Comparison of ENCODE assay signal across 9 cellular contexts in genomic region chr19:7926727-7927604, GRCh38. TPM values are rescaled to one million over a fixed set of nuclear protein-coding genes. Genes with fewer than 3 reads are reported as not detected.
DNase-seq lines count a peak whose midpoint lies in the region; ATAC-seq and TF ChIP-seq lines count a peak whose summit lies in the region.
"Had no signal": no experiment of that assay in that cellular context is flagged by ENCODE, and none has a peak within 500 bp of the region (broad histone marks: within the 10 kb centered on the region; RNA-seq: fewer than 3 reads in every experiment).

No MANE protein-coding gene starts in this region.

- peaks cover 12 to 35% (median 17%) of the 10 kb centered on the region in 3 donors for H3K4me1 Mint-ChIP-seq in CD8-positive, alpha-beta memory T cell
- H3K4me1 Mint-ChIP-seq in effector memory CD8-positive, alpha-beta T cell (ENCODE audit: low read depth in 2 of 2) = peaks cover 17 to 23% of the 10 kb centered on the region in 2 donors
- H3K4me1 Mint-ChIP-seq in neural crest cell = peaks cover 19% of the 10 kb centered on the region

- peaks cover 0 to 21% (median 1%) of the 10 kb centered on the region in 3 donors for H3K36me3 Mint-ChIP-seq in CD8-positive, alpha-beta memory T cell
- H3K36me3 Mint-ChIP-seq in effector memory CD8-positive, alpha-beta T cell (ENCODE audit: insufficient read depth) = peaks cover 52% of the 10 kb centered on the region
- H3K36me3 Mint-ChIP-seq in neural crest cell (ENCODE audit: low read depth) = no peaks in the 10 kb centered on the region

- no peak overlapping the region for H3K4me3 ChIP-seq in CD8-positive, alpha-beta memory T cell (ENCODE audit: low read length)
- H3K4me3 ChIP-seq in Loucy (ENCODE audit: low read length, poor library complexity, severe bottlenecking) = no peak overlapping the region

- H3K79me2 ChIP-seq in Loucy (ENCODE audit: insufficient read depth, low read length) = no peaks in the 10 kb centered on the region
- H3K79me2 ChIP-seq: parathyroid adenoma had no signal

- no peak overlapping the region for H3K27ac ChIP-seq in CD8-positive, alpha-beta memory T cell (ENCODE audit: low read depth, low read length)
- H3K27ac ChIP-seq: parathyroid adenoma had no signal

- H3K9me3 Mint-ChIP-seq in CD8-positive, alpha-beta memory T cell = peaks cover 0 to 2% (median 0%) of the 10 kb centered on the region in 5 donors
- H3K9me3 Mint-ChIP-seq in effector memory CD8-positive, alpha-beta T cell = no peaks in the 10 kb centered on the region
- H3K9me3 Mint-ChIP-seq in neural crest cell = no peaks in the 10 kb centered on the region

- peaks cover 10% of the 10 kb centered on the region for H3K4me1 ChIP-seq in CD8-positive, alpha-beta memory T cell (ENCODE audit: insufficient read depth, low read length)
- peaks cover 3% of the 10 kb centered on the region for H3K4me1 ChIP-seq in Loucy (ENCODE audit: insufficient read depth, low read length, poor library complexity, severe bottlenecking)

- POLR2A ChIA-PET in CD8-positive, alpha-beta memory T cell (lab: Charles Lee) = interaction anchor here (0.6 to 2.9 kb wide), 2 partner anchors 17 to 146 kb away, joined by 3 to 18 read pairs; partner anchors contain the start of gene TIMM44

- no peaks in the 10 kb centered on the region for H3K36me3 ChIP-seq in CD8-positive, alpha-beta memory T cell (ENCODE audit: insufficient read depth, low read length)
- H3K36me3 ChIP-seq in Loucy (ENCODE audit: insufficient read depth, low read length) = peaks cover 4% of the 10 kb centered on the region; the same call in 1 of the 2 replicates

- CTCF ChIA-PET in CD8-positive, alpha-beta memory T cell (lab: Charles Lee) = interaction anchor here (1.3 kb wide), 1 partner anchor 18 kb away, joined by 3 read pairs; no protein-coding TSS in a partner anchor

- no peaks in the 10 kb centered on the region for H3K27me3 ChIP-seq in CD8-positive, alpha-beta memory T cell (ENCODE audit: insufficient read depth, low read length, poor library complexity, severe bottlenecking)
- H3K27me3 ChIP-seq in Loucy (ENCODE audit: insufficient read depth, low read length, poor library complexity, severe bottlenecking) = no peaks in the 10 kb centered on the region

- peaks cover 2% of the 10 kb centered on the region for H4K20me1 ChIP-seq in Loucy (ENCODE audit: insufficient read depth, low read length, poor library complexity, severe bottlenecking)

- TF ChIP-seq CTCF in Loucy (conservative IDR thresholded peaks at IDR 0.05; ENCODE audit: low read length) (no peak), neural crest cell (conservative IDR thresholded peaks at IDR 0.05) (no peak), GM13976 (IDR thresholded peaks at IDR 0.05; ENCODE audit: borderline replicate concordance, control extremely low read depth, extremely low read depth, insufficient read depth, missing control alignments) (no peak)

- H3K27ac Mint-ChIP-seq in CD8-positive, alpha-beta memory T cell = peak overlapping the region in 3 of 8 donors; percentile 36 to 63 (median 37)
- peak overlapping the region; percentile 79 to 92 for H3K27ac Mint-ChIP-seq in effector memory CD8-positive, alpha-beta T cell
- H3K27ac Mint-ChIP-seq in neural crest cell (ENCODE audit: unreplicated experiment) = peak overlapping the region; percentile 43

- H3K9me3 ChIP-seq in CD8-positive, alpha-beta memory T cell (ENCODE audit: low read length) = no peaks in the 10 kb centered on the region
- no peaks in the 10 kb centered on the region for H3K9me3 ChIP-seq in Loucy (ENCODE audit: insufficient read depth, low read depth, low read length)

- no peaks in the 10 kb centered on the region for H3K9me2 ChIP-seq in Loucy (replicated peaks; ENCODE audit: low read depth, low read length)

- H3F3A ChIP-seq in Loucy (ENCODE audit: low read depth) = no peaks in the 10 kb centered on the region

- ATAC-seq in effector memory CD8-positive, alpha-beta T cell (replicated peaks) = no peak
- no peak for ATAC-seq in HG03175 (IDR thresholded peaks at IDR 0.05; ENCODE audit: unreplicated experiment)
- ATAC-seq in GM18868 (IDR thresholded peaks at IDR 0.05; ENCODE audit: unreplicated experiment) = no peak

- in situ Hi-C loops in GM13976 (cut with MboI; ENCODE audit: low sequenced_read_pairs, unreplicated experiment) = no loop called here

- no peak overlapping the region for H3K9ac ChIP-seq in Loucy (ENCODE audit: low read depth, low read length, poor library complexity, severe bottlenecking)
- H3K9ac ChIP-seq: parathyroid adenoma had no signal

- H2AFZ ChIP-seq in Loucy (ENCODE audit: low read length) = no peak overlapping the region
- H2AFZ ChIP-seq: parathyroid adenoma had no signal

- H3K27me3 Mint-ChIP-seq in CD8-positive, alpha-beta memory T cell = no peaks in the 10 kb centered on the region
- H3K27me3 Mint-ChIP-seq in effector memory CD8-positive, alpha-beta T cell = no peaks in the 10 kb centered on the region
- H3K27me3 Mint-ChIP-seq in neural crest cell (ENCODE audit: low read depth) = peaks cover 8% of the 10 kb centered on the region

- peak overlapping the region in 5 of 7 donors; percentile 23 to 69 (median 62) for H3K4me3 Mint-ChIP-seq in CD8-positive, alpha-beta memory T cell
- peak overlapping the region; percentile 69 to 72 for H3K4me3 Mint-ChIP-seq in effector memory CD8-positive, alpha-beta T cell
- peak overlapping the region; percentile 93 for H3K4me3 Mint-ChIP-seq in neural crest cell

- no peak for DNase-seq in CD8-positive, alpha-beta memory T cell
- DNase-seq in effector memory CD8-positive, alpha-beta T cell = no peak
- DNase-seq in neural crest cell (ENCODE audit: low read depth, low spot score) (no peak), cerebellar nuclear complex (lab: John Stamatoyannopoulos, UW) (no peak), GM13976 (ENCODE audit: low spot score) (no peak)

- peak overlapping the region; percentile 59 for H3K4me2 ChIP-seq in Loucy (ENCODE audit: low read depth, low read length, poor library complexity, severe bottlenecking)

RNA-seq across cellular contexts. Expression of gene CTXN1, which starts 1.0 kb away (rescaled TPM):
- under 1 TPM; 0.42 to 0.72 TPM for total RNA-seq in CD8-positive, alpha-beta memory T cell
- polyA plus RNA-seq in CD8-positive, alpha-beta memory T cell = not detected
- 129 and 130 TPM in 2 replicates for total RNA-seq in neural crest cell

RNA-seq across cellular contexts. Expression of gene SNAPC2, which starts 6.8 kb away (rescaled TPM):
- 10 to 100 TPM; 17.4 to 18.2 TPM for total RNA-seq in CD8-positive, alpha-beta memory T cell
- 21.9 TPM for polyA plus RNA-seq in CD8-positive, alpha-beta memory T cell
- 19.1 and 19.5 TPM in 2 replicates for total RNA-seq in neural crest cell

RNA-seq across cellular contexts. Expression of gene TGFBR3L, which starts 12.3 kb away (rescaled TPM):
- total RNA-seq in CD8-positive, alpha-beta memory T cell = 1 to 10 TPM; 7.7 to 8.6 TPM
- 1.3 TPM for polyA plus RNA-seq in CD8-positive, alpha-beta memory T cell
- total RNA-seq in neural crest cell = 0.32 and 0.44 TPM in 2 replicates

RNA-seq across cellular contexts. Expression of gene TIMM44, which starts 16.5 kb away (rescaled TPM):
- 100 to 1,000 TPM; 105 to 107 TPM for total RNA-seq in CD8-positive, alpha-beta memory T cell
- polyA plus RNA-seq in CD8-positive, alpha-beta memory T cell = 16.9 TPM
- 95.9 and 97.6 TPM in 2 replicates for total RNA-seq in neural crest cell

RNA-seq across cellular contexts. Expression of gene MAP2K7, which starts 23.3 kb away (rescaled TPM):
- total RNA-seq in CD8-positive, alpha-beta memory T cell = 10 to 100 TPM; 35.9 to 38.3 TPM
- polyA plus RNA-seq in CD8-positive, alpha-beta memory T cell = 2.0 TPM
- total RNA-seq in neural crest cell = 48.1 and 50.7 TPM in 2 replicates

Comparison
In these comparisons a context has a peak if more than half of its experiments do, and no peak if none do; other contexts are left out.
1. RNA of gene CTXN1, which starts 1.0 kb away (total RNA-seq): 129 to 130 TPM in neural crest cell; 0.42 to 0.72 TPM in CD8-positive, alpha-beta memory T cell; every median in the first group is over 10 times any median in the second.
2. Peak in every context shown above with its lines, with median percentiles within 50 percentile points of each other: H3K4me3 Mint-ChIP-seq.